Comparison of ENCODE assay signal across 29 cellular contexts in the genomic region with DNA sequence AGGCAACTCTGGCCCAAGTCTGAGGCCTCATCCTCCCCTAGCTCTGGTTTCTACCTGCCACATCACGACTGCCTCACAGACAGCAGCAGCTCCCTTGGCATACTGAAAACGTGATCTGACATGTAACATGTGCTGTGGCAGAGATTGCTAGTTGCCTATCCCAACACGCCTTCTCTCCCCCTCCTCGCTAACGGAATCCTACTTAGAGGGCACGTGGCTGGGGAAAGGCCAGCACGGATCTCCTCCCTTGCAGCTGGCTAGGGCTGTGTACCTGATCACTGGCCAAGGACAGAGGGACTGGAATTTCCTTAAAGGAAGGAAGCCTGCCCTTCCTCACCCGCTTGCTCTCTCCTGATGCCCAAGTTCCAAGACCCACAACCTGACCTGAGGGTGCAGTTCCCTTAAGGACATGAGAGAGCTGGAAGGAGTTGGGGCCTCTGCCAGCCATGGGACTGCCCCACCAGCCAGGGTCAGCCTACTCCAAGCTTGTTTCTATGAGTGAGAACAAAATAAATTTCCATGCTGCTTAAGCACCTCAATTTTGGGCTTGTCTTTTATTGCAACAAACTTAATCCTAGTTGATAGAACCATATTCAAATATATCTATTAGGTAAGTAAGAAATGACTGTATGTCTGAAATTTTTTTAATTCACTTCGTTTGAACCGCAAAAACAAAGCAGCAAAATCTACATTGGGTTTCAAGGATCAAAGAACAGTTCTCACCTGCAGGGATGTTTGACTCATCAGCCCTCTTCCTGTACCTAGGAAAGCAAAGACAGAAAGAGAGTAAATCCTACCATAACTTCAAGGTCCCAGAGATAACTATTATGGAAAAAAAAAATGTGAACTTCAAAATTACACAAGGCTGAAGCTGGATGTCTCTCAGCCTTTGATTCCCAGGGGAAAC. TPM values are rescaled to one million over a fixed set of nuclear protein-coding genes. Genes with fewer than 3 reads are reported as not detected.
DNase-seq lines count a peak whose midpoint lies in the region; ATAC-seq and TF ChIP-seq lines count a peak whose summit lies in the region.
"Had no signal": no experiment of that assay in that cellular context is flagged by ENCODE, and none has a peak within 500 bp of the region (broad histone marks: within the 10 kb centered on the region; RNA-seq: fewer than 3 reads in every experiment).

No MANE protein-coding gene starts in this region.

- peak overlapping the region; percentile 2 for H2AFZ ChIP-seq in mammary epithelial cell (ENCODE audit: low read depth, low read length)
- H2AFZ ChIP-seq: GM23248, hepatocyte, parathyroid adenoma had no signal

- ATAC-seq in activated CD4-positive, CD25-positive, alpha-beta regulatory T cell treated with anti-CD3 and anti-CD28 coated beads, Interleukin-2, amount 50 U/mL, for 24 hours, result peak; percentile 17 to 55
- ATAC-seq in left lobe of liver, result no peak
- ATAC-seq: gastroesophageal sphincter; GM12878; left colon; stimulated activated effector memory CD8-positive, alpha-beta T cell treated with anti-CD3 and anti-CD28 coated beads, Interleukin-12 subunit alpha, Interleukin-12 subunit beta, amount 100 ng/mL, for 72 hours had no signal

- no peaks in the 10 kb centered on the region for H3K27me3 ChIP-seq in mammary epithelial cell (ENCODE audit: insufficient read depth, low read length)
- H3K27me3 ChIP-seq in breast epithelium, result no peaks in the 10 kb centered on the region
- no peaks in the 10 kb centered on the region for H3K27me3 ChIP-seq in dorsolateral prefrontal cortex
- H3K27me3 ChIP-seq: adrenal gland, gastroesophageal sphincter, hepatocyte, Peyer's patch, right lobe of liver, upper lobe of left lung had no signal

- no peaks in the 10 kb centered on the region for H4K20me1 ChIP-seq in mammary epithelial cell (ENCODE audit: insufficient read depth, low read length)

- intact Hi-C loops in mammary epithelial cell (cut with micrococcal nuclease) (no loop called here), breast epithelium (cut with DNase I; ENCODE audit: low total_unique reads) (no loop called here), dorsolateral prefrontal cortex (cut with DNase I) (no loop called here)

- H3K9me3 ChIP-seq in mammary epithelial cell (replicated peaks; ENCODE audit: insufficient read depth, low read length) (no peaks in the 10 kb centered on the region), breast epithelium (no peaks in the 10 kb centered on the region)
- H3K9me3 ChIP-seq: adrenal gland, gastroesophageal sphincter, Peyer's patch, right lobe of liver, upper lobe of left lung had no signal

- peaks cover 20% of the 10 kb centered on the region for H3K79me2 ChIP-seq in mammary epithelial cell (ENCODE audit: insufficient read depth, low read length)
- H3K79me2 ChIP-seq: parathyroid adenoma had no signal

- no peak overlapping the region for H3K9ac ChIP-seq in mammary epithelial cell (ENCODE audit: insufficient read depth, low read length)
- H3K9ac ChIP-seq: GM23248, parathyroid adenoma had no signal

- dilution Hi-C loops in mammary epithelial cell (cut with HindIII; ENCODE audit: low sequenced_read_pairs), result loop anchor here (5.0 kb wide), 1 partner anchor 34 kb away; no protein-coding TSS in a partner anchor

- no peak overlapping the region for H3K4me2 ChIP-seq in mammary epithelial cell (ENCODE audit: insufficient read depth, low read depth, low read length)
- H3K4me2 ChIP-seq: hepatocyte had no signal

- H3K4me3 ChIP-seq in mammary epithelial cell (replicated peaks in 1 of 3; ENCODE audit: insufficient read depth in 1 of 3, low read depth in 2 of 3, low read length in 3 of 3), result no peak overlapping the region
- no peak overlapping the region for H3K4me3 ChIP-seq in breast epithelium
- no peak overlapping the region for H3K4me3 ChIP-seq in dorsolateral prefrontal cortex
- H3K4me3 ChIP-seq: adrenal gland, gastroesophageal sphincter, GM12878, GM23248, hepatocyte, Peyer's patch, right lobe of liver, upper lobe of left lung had no signal

- H3K36me3 ChIP-seq in mammary epithelial cell (ENCODE audit: insufficient read depth, low read length) (peaks cover 23% of the 10 kb centered on the region), breast epithelium (no peaks in the 10 kb centered on the region)

- 49% methylated on average over 10 of the region's 10 CpGs for WGBS in mammary epithelial cell (ENCODE audit: low coverage, missing lambda C conversion rate)

- CTCF ChIA-PET in mammary epithelial cell (lab: Charles Lee; ENCODE audit: low non-redundant PET), result no interaction called here

- DNase-seq in activated CD4-positive, CD25-positive, alpha-beta regulatory T cell (lab: John Stamatoyannopoulos, UW), result no peak
- no peak for DNase-seq in mammary epithelial cell
- no peak for DNase-seq in breast epithelium (ENCODE audit: low spot score in 2 of 2)
- DNase-seq in left lobe of liver (ENCODE audit: low spot score), result peak; percentile 22
- DNase-seq in erythroblast (lab: John Stamatoyannopoulos, UW), result no peak
- DNase-seq in AG20443 (ENCODE audit: low spot score), result no peak
- DNase-seq in dorsolateral prefrontal cortex, result no peak
- DNase-seq: CD4-positive, alpha-beta T cell; effector CD4-positive, alpha-beta T cell; GM23248; left colon; mesenchymal stem cell; NCI-H146; NCI-H2107; NCI-H748 treated with DMSO at 0.1 percent for 48 hours; Peyer's patch; right lobe of liver; SIG-M5; stimulated activated CD4-positive, alpha-beta T cell treated with anti-CD3 and anti-CD28 coated beads, Interleukin-4, amount 100 ng/mL, for 24 hours; substantia nigra; upper lobe of left lung had no signal

- H3K27ac ChIP-seq in mammary epithelial cell (ENCODE audit: insufficient read depth, low read depth, low read length), result no peak overlapping the region
- peak overlapping the region in 1 of 2 donors; percentile 32 for H3K27ac ChIP-seq in breast epithelium
- no peak overlapping the region for H3K27ac ChIP-seq in dorsolateral prefrontal cortex
- H3K27ac ChIP-seq: 22Rv1, gastroesophageal sphincter, GM23248, hepatocyte, parathyroid adenoma, Peyer's patch, right lobe of liver had no signal

- in situ Hi-C loops in mammary epithelial cell (cut with MboI; ENCODE audit: low sequenced_read_pairs in 2 of 2), result no loop called here

- TF ChIP-seq CTCF in mammary epithelial cell (conservative IDR thresholded peaks at IDR 0.05 in 1 of 2, IDR thresholded peaks at IDR 0.05 in 1 of 2; ENCODE audit: extremely low read depth in 1 of 2, insufficient read depth in 1 of 2, low read depth in 1 of 2, low read length in 2 of 2), result no peak
- no peak for TF ChIP-seq CTCF in breast epithelium (IDR thresholded peaks at IDR 0.05)
- no peak for TF ChIP-seq CTCF in dorsolateral prefrontal cortex (IDR thresholded peaks at IDR 0.05 in 54 of 56, conservative IDR thresholded peaks at IDR 0.05 in 2 of 56; ENCODE audit: low read depth in 1 of 56, partially characterized antibody in 56 of 56)

- TF ChIP-seq POLR2A in breast epithelium (IDR thresholded peaks at IDR 0.05) (no peak), erythroblast (IDR thresholded peaks at IDR 0.05; ENCODE audit: low read length) (no peak)

- H3K4me1 ChIP-seq in mammary epithelial cell (ENCODE audit: insufficient read depth, low read length) (peaks cover 7% of the 10 kb centered on the region), breast epithelium (no peaks in the 10 kb centered on the region)
- H3K4me1 ChIP-seq: parathyroid adenoma, Peyer's patch, right lobe of liver had no signal

- BruUV-seq in mammary epithelial cell (replicated peaks; lab: Mats Ljungman, UMichigan), result no TSS peak

RNA-seq across cellular contexts. Expression of a gene that starts 7.2 kb away (rescaled TPM):
- total RNA-seq in mammary epithelial cell (10 to 100 TPM; 21.3 to 29.5 TPM), breast epithelium (10 to 100 TPM; 14.2 to 34.1 (median 25.6) TPM), left lobe of liver (5.8 TPM), dorsolateral prefrontal cortex (10 to 100 TPM; 18.7 to 44.9 (median 30.8) TPM)
- polyA plus RNA-seq in mammary epithelial cell, result 9.9 TPM
- polyA minus RNA-seq in mammary epithelial cell, result 21.0 TPM

RNA-seq across cellular contexts. Expression of a gene that starts 16.7 kb away (rescaled TPM):
- 100 to 1,000 TPM in 1 of 2 donors, 10 to 100 TPM in 1; 95.0 to 105 TPM for total RNA-seq in mammary epithelial cell
- 267 TPM for polyA plus RNA-seq in mammary epithelial cell
- 93.5 TPM for polyA minus RNA-seq in mammary epithelial cell
- 100 to 1,000 TPM in 1 of 3 donors, 10 to 100 TPM in 2; 79.5 to 104 (median 85.5) TPM for total RNA-seq in breast epithelium
- total RNA-seq in left lobe of liver, result 152 TPM
- total RNA-seq in dorsolateral prefrontal cortex, result 100 to 1,000 TPM in 82 of 120 experiments, 10 to 100 TPM in 38; 41.1 to 388 (median 113) TPM
